Comparison of ENCODE assay signal across 13 cellular contexts in genomic region chr11:108198833-108199232, GRCh38. TPM values are rescaled to one million over a fixed set of nuclear protein-coding genes. Genes with fewer than 3 reads are reported as not detected.
DNase-seq lines count a peak whose midpoint lies in the region; ATAC-seq, FAIRE-seq and TF ChIP-seq lines count a peak whose summit lies in the region.
"Had no signal": no experiment of that assay in that cellular context is flagged by ENCODE, and none has a peak within 500 bp of the region (broad histone marks: within the 10 kb centered on the region; RNA-seq: fewer than 3 reads in every experiment).

No MANE protein-coding gene starts in this region.

- H3K4me1 ChIP-seq in CD8-positive, alpha-beta memory T cell (ENCODE audit: insufficient read depth, low read length): peaks cover 56% of the 10 kb centered on the region
- H3K4me1 ChIP-seq in endothelial cell of umbilical vein (ENCODE audit: control insufficient read depth, extremely low read depth, insufficient read depth, low read length) (no peaks in the 10 kb centered on the region), neutrophil (ENCODE audit: control insufficient read depth in 1 of 2, insufficient read depth in 1 of 2, low read depth in 1 of 2, low read length in 1 of 2) (peaks cover 28 to 33% of the 10 kb centered on the region in 2 experiments), gastroesophageal sphincter (no peaks in the 10 kb centered on the region)
- H3K4me1 ChIP-seq: sigmoid colon had no signal

- H3K9ac ChIP-seq in endothelial cell of umbilical vein (replicated peaks; ENCODE audit: extremely low read depth, insufficient read depth, low read length): no peak overlapping the region

- CTCF ChIA-PET in CD8-positive, alpha-beta memory T cell (lab: Charles Lee): interaction anchor here (1.0 kb wide), 1 partner anchor 24 kb away, joined by 3 read pairs; the partner anchor contains the start of gene ATM
- CTCF ChIA-PET in endothelial cell of umbilical vein (lab: Charles Lee): interaction anchor here (0.6 kb wide), 1 partner anchor 64 kb away, joined by 3 read pairs; no protein-coding TSS in a partner anchor

- no TSS peak for BruUV-seq in endothelial cell of umbilical vein (replicated peaks; lab: Mats Ljungman, UMichigan)

- H4K20me1 ChIP-seq in endothelial cell of umbilical vein (replicated peaks; ENCODE audit: control insufficient read depth, extremely low read depth, insufficient read depth, low read length): no peaks in the 10 kb centered on the region

- TF ChIP-seq EP300 in gastroesophageal sphincter (IDR thresholded peaks at IDR 0.05): no peak

- H3K27me3 ChIP-seq in CD8-positive, alpha-beta memory T cell (ENCODE audit: insufficient read depth, low read length, poor library complexity, severe bottlenecking): no peaks in the 10 kb centered on the region
- H3K27me3 ChIP-seq in endothelial cell of umbilical vein (ENCODE audit: control insufficient read depth in 2 of 2, insufficient read depth in 2 of 2, low read length in 2 of 2): no peaks in the 10 kb centered on the region
- no peaks in the 10 kb centered on the region for H3K27me3 ChIP-seq in neutrophil
- H3K27me3 ChIP-seq in gastroesophageal sphincter: no peaks in the 10 kb centered on the region
- H3K27me3 ChIP-seq: sigmoid colon had no signal

- H3K27me3 Mint-ChIP-seq in CD8-positive, alpha-beta memory T cell: no peaks in the 10 kb centered on the region
- H3K27me3 Mint-ChIP-seq in T-helper 17 cell: no peaks in the 10 kb centered on the region
- H3K27me3 Mint-ChIP-seq: CD4-positive, CD25-positive, alpha-beta regulatory T cell had no signal

- 83 to 100% methylated on average over 1 to 3 of the region's 8 CpGs for WGBS in gastroesophageal sphincter (ENCODE audit: low coverage in 1 of 2), 2 donors

- no peak for FAIRE-seq in endothelial cell of umbilical vein (lab: Jason Lieb, UNC)

- dilution Hi-C loops in endothelial cell of umbilical vein (cut with MboI; ENCODE audit: extremely low pct_ligation_motif_present, low sequenced_read_pairs): no loop called here

- DNase-seq in CD8-positive, alpha-beta memory T cell: no peak
- DNase-seq in T-helper 17 cell (no peak), endothelial cell of umbilical vein (ENCODE audit: low read depth, low spot score) (peak; percentile 7)
- DNase-seq: activated CD8-positive, alpha-beta memory T cell treated with anti-CD3 and anti-CD28 coated beads for 24 hours; CD4-positive, CD25-positive, alpha-beta regulatory T cell; NCI-H1092 treated with DMSO at 0.1 percent for 48 hours; sigmoid colon had no signal

- peak overlapping the region in 2 of 7 donors; percentile 4 to 56 for H3K4me3 Mint-ChIP-seq in CD8-positive, alpha-beta memory T cell
- peak overlapping the region; percentile 37 for H3K4me3 Mint-ChIP-seq in T-helper 17 cell

- POLR2A ChIA-PET in CD8-positive, alpha-beta memory T cell (lab: Charles Lee): interaction anchor here (0.8 kb wide), 1 partner anchor 9 kb away, joined by 3 read pairs; no protein-coding TSS in a partner anchor
- POLR2A ChIA-PET in endothelial cell of umbilical vein (lab: Charles Lee): no interaction called here

- no peaks in the 10 kb centered on the region for H3K9me1 ChIP-seq in endothelial cell of umbilical vein (replicated peaks; ENCODE audit: control insufficient read depth, extremely low read depth, insufficient read depth, low read length)

- peak overlapping the region in 5 of 8 donors; percentile 51 to 83 (median 70) for H3K27ac Mint-ChIP-seq in CD8-positive, alpha-beta memory T cell
- peak overlapping the region; percentile 84 for H3K27ac Mint-ChIP-seq in T-helper 17 cell

- H3K4me2 ChIP-seq in endothelial cell of umbilical vein (ENCODE audit: insufficient read depth, low read length): no peak overlapping the region

- H3K36me3 ChIP-seq in CD8-positive, alpha-beta memory T cell (ENCODE audit: insufficient read depth, low read length): peaks cover 25% of the 10 kb centered on the region
- H3K36me3 ChIP-seq in endothelial cell of umbilical vein (ENCODE audit: control insufficient read depth in 2 of 2, extremely low read depth in 1 of 2, insufficient read depth in 2 of 2, low read length in 2 of 2) (peaks cover 2 to 3% of the 10 kb centered on the region in 2 experiments), neutrophil (peaks cover 21% of the 10 kb centered on the region), gastroesophageal sphincter (peaks cover 0 to 34% of the 10 kb centered on the region in 2 donors)

- H3K4me3 ChIP-seq in CD8-positive, alpha-beta memory T cell (ENCODE audit: low read length): no peak overlapping the region
- no peak overlapping the region for H3K4me3 ChIP-seq in endothelial cell of umbilical vein (replicated peaks in 1 of 3; ENCODE audit: insufficient read depth in 1 of 3, low read depth in 1 of 3, low read length in 3 of 3)
- H3K4me3 ChIP-seq in neutrophil (ENCODE audit: low read depth in 1 of 2, low read length in 1 of 2): no peak overlapping the region
- H3K4me3 ChIP-seq in gastroesophageal sphincter: no peak overlapping the region
- H3K4me3 ChIP-seq: coronary artery, sigmoid colon had no signal

- peaks cover 4 to 78% (median 13%) of the 10 kb centered on the region in 3 donors for H3K36me3 Mint-ChIP-seq in CD8-positive, alpha-beta memory T cell
- peaks cover 2% of the 10 kb centered on the region for H3K36me3 Mint-ChIP-seq in T-helper 17 cell (ENCODE audit: low read depth)

- H3K79me2 ChIP-seq in endothelial cell of umbilical vein (ENCODE audit: control insufficient read depth, insufficient read depth, low read length): peaks cover 12% of the 10 kb centered on the region

- TF ChIP-seq POLR2A in endothelial cell of umbilical vein (IDR thresholded peaks at IDR 0.05; ENCODE audit: low read depth, low read length) (no peak), gastroesophageal sphincter (IDR thresholded peaks at IDR 0.05) (no peak)

- TF ChIP-seq CTCF in endothelial cell of umbilical vein (IDR thresholded peaks at IDR 0.05; ENCODE audit: extremely low read depth in 1 of 2, insufficient read depth in 1 of 2, low read depth in 1 of 2, low read length in 2 of 2) (no peak), neutrophil (IDR thresholded peaks at IDR 0.05) (no peak), gastroesophageal sphincter (IDR thresholded peaks at IDR 0.05) (no peak)

- H3K27ac ChIP-seq in CD8-positive, alpha-beta memory T cell (ENCODE audit: low read depth, low read length): no peak overlapping the region
- H3K27ac ChIP-seq in endothelial cell of umbilical vein (ENCODE audit: insufficient read depth, low read depth, low read length): no peak overlapping the region
- peak overlapping the region; percentile 92 for H3K27ac ChIP-seq in neutrophil
- no peak overlapping the region for H3K27ac ChIP-seq in gastroesophageal sphincter
- H3K27ac ChIP-seq: coronary artery, sigmoid colon had no signal

- no peak overlapping the region for H2AFZ ChIP-seq in endothelial cell of umbilical vein (ENCODE audit: low read depth, low read length)

- intact Hi-C loops in endothelial cell of umbilical vein (cut with micrococcal nuclease): no loop called here

- H3K9me3 Mint-ChIP-seq in CD8-positive, alpha-beta memory T cell: no peaks in the 10 kb centered on the region

- no peak for ATAC-seq in T-helper 17 cell
- no peak for ATAC-seq in GM21447 (IDR thresholded peaks at IDR 0.05; ENCODE audit: unreplicated experiment)
- no peak for ATAC-seq in gastroesophageal sphincter
- ATAC-seq in HG03565 (IDR thresholded peaks at IDR 0.05; ENCODE audit: unreplicated experiment): no peak
- no peak for ATAC-seq in GM19035 (IDR thresholded peaks at IDR 0.05; ENCODE audit: unreplicated experiment)

- no peaks in the 10 kb centered on the region for H3K9me3 ChIP-seq in CD8-positive, alpha-beta memory T cell (ENCODE audit: low read length)
- H3K9me3 ChIP-seq in T-helper 17 cell (ENCODE audit: control insufficient read depth, low read length, poor library complexity, severe bottlenecking) (no peaks in the 10 kb centered on the region), endothelial cell of umbilical vein (replicated peaks; ENCODE audit: control insufficient read depth, insufficient read depth, low read length) (no peaks in the 10 kb centered on the region), neutrophil (no peaks in the 10 kb centered on the region), gastroesophageal sphincter (no peaks in the 10 kb centered on the region)

- peaks cover 56 to 89% (median 80%) of the 10 kb centered on the region in 3 donors for H3K4me1 Mint-ChIP-seq in CD8-positive, alpha-beta memory T cell
- H3K4me1 Mint-ChIP-seq in T-helper 17 cell: peaks cover 26% of the 10 kb centered on the region

TF ChIP-seq in endothelial cell of umbilical vein, 7 proteins besides CTCF, POLR2A, EP300 and RAD21 (continues in another document):
- TF ChIP-seq EZH2 (IDR thresholded peaks at IDR 0.05; ENCODE audit: borderline replicate concordance, low read depth, low read length, severe bottlenecking) (no peak), FOS (IDR thresholded peaks at IDR 0.05; ENCODE audit: borderline replicate concordance, insufficient read depth, low read length) (no peak)

RNA-seq across cellular contexts. Expression of gene NPAT, which starts 23.6 kb away (rescaled TPM):
- 10 to 100 TPM; 38.9 to 39.7 TPM for total RNA-seq in CD8-positive, alpha-beta memory T cell
- 39.6 TPM for polyA plus RNA-seq in CD8-positive, alpha-beta memory T cell
- total RNA-seq in T-helper 17 cell: 10 to 100 TPM; 23.3 to 31.0 TPM
- 19.0 and 19.7 TPM in 2 replicates for total RNA-seq in endothelial cell of umbilical vein
- 4.0 and 4.4 TPM in 2 replicates for polyA plus RNA-seq in endothelial cell of umbilical vein
- 4.7 and 5.0 TPM in 2 replicates for polyA plus RNA-seq in endothelial cell of umbilical vein (2011; cell fraction: cytosol; rRNA removed)
- 12.5 and 17.5 TPM in 2 replicates for polyA plus RNA-seq in endothelial cell of umbilical vein (2011; cell fraction: nucleus; rRNA removed)
- polyA plus RNA-seq in endothelial cell of umbilical vein (2012): 7.9 and 10.2 TPM in 2 replicates
- 20.3 and 23.5 TPM in 2 replicates for polyA minus RNA-seq in endothelial cell of umbilical vein
- 12.4 TPM for polyA minus RNA-seq in endothelial cell of umbilical vein (2011; cell fraction: cytosol; rRNA and poly(A)+ RNA removed)
- polyA minus RNA-seq in endothelial cell of umbilical vein (2011; cell fraction: nucleus; rRNA and poly(A)+ RNA removed): 25.5 and 37.1 TPM in 2 replicates
- 10 to 100 TPM in 3 of 4 donors, 1 to 10 TPM in 1; 9.5 to 14.9 (median 12.4) TPM for total RNA-seq in gastroesophageal sphincter

RNA-seq across cellular contexts. Expression of gene ATM, which starts 24.0 kb away (rescaled TPM):
- total RNA-seq in CD8-positive, alpha-beta memory T cell: 10 to 100 TPM; 76.0 to 77.1 TPM
- polyA plus RNA-seq in CD8-positive, alpha-beta memory T cell: 87.1 TPM
- total RNA-seq in T-helper 17 cell (100 to 1,000 TPM; 203 to 260 TPM), endothelial cell of umbilical vein (49.7 and 52.1 TPM in 2 replicates), gastroesophageal sphincter (10 to 100 TPM; 36.3 to 88.6 (median 50.2) TPM)
- polyA plus RNA-seq in endothelial cell of umbilical vein: 8.3 and 11.8 TPM in 2 replicates
- 12.2 and 15.8 TPM in 2 replicates for polyA plus RNA-seq in endothelial cell of umbilical vein (2011; cell fraction: cytosol; rRNA removed)
- 53.6 and 74.0 TPM in 2 replicates for polyA plus RNA-seq in endothelial cell of umbilical vein (2011; cell fraction: nucleus; rRNA removed)
- 26.7 and 26.9 TPM in 2 replicates for polyA plus RNA-seq in endothelial cell of umbilical vein (2012)
- 46.2 and 111 TPM in 2 replicates for polyA minus RNA-seq in endothelial cell of umbilical vein
- polyA minus RNA-seq in endothelial cell of umbilical vein (2011; cell fraction: cytosol; rRNA and poly(A)+ RNA removed): 28.6 TPM
- polyA minus RNA-seq in endothelial cell of umbilical vein (2011; cell fraction: nucleus; rRNA and poly(A)+ RNA removed): 140 and 144 TPM in 2 replicates
